34 cellular contexts compared by ENCODE assay signal in genomic region chr3:6878731-6879130, GRCh38.
"Had no signal": no experiment of that assay in that cellular context is flagged by ENCODE, and none has a peak within 500 bp of the region (broad histone marks: within the 10 kb centered on the region; RNA-seq: fewer than 3 reads in every experiment).

No MANE protein-coding gene starts in this region.

- H3K36me3 ChIP-seq: MG63 had no signal

- H3K9me3 ChIP-seq: MG63 had no signal

- H3K27me3 ChIP-seq: MG63 had no signal

- DNase-seq: Karpas-422, Kasumi-1, MG63, MM.1S, MV-4-11, NCI-H1048, NCI-H1092, NCI-H1092 treated with DMSO at 0.1 percent for 48 hours, NCI-H1105, NCI-H1105 treated with DMSO at 0.1 percent for 48 hours, NCI-H1417, NCI-H1417 treated with DMSO at 0.1 percent for 48 hours, NCI-H1436, NCI-H1436 treated with DMSO at 0.1 percent for 48 hours, NCI-H146, NCI-H1694, NCI-H1694 treated with DMSO at 0.1 percent for 48 hours, NCI-H187, NCI-H187 treated with DMSO at 0.1 percent for 48 hours, NCI-H1930, NCI-H2029, NCI-H2029 treated with DMSO at 0.1 percent for 48 hours, NCI-H2081, NCI-H2081 treated with DMSO at 0.1 percent for 48 hours, NCI-H2107, NCI-H2171, NCI-H2171 treated with DMSO at 0.1 percent for 48 hours, NCI-H2227 treated with DMSO at 0.1 percent for 48 hours, NCI-H226, NCI-H345, NCI-H446, NCI-H446 treated with DMSO at 0.1 percent for 48 hours, NCI-H510A, NCI-H510A treated with DMSO at 0.1 percent for 48 hours had no signal

- H3K4me3 ChIP-seq: MG63 had no signal
